In the genomic region with DNA sequence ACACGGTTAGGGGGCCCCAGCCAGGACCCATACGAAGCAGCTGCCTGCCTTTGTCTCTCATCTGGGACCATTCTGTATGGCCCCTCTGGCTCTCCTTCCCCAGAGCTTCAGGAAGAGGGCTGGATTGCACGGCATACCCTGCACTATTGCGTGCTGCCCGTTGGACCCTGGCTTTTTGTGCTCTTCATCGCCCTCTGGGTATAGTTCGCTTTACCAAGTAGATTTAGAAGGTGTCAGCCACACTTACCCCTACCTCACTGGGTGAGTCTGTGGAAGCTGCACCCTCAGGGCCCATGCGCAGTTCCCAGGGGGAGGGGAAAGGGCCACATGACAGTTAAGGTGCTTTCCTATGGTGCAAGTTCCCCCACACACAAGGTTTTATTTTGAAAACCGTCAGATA, we compare ENCODE assay signal across 8 cellular contexts. TPM values are rescaled to one million over a fixed set of nuclear protein-coding genes. Genes with fewer than 3 reads are reported as not detected.
A peak's percentile ranks its signal among the peaks of the same experiment; 100 is the strongest.
DNase-seq lines count a peak whose midpoint lies in the region; ATAC-seq and TF ChIP-seq lines count a peak whose summit lies in the region.
"Had no signal": no experiment of that assay in that cellular context is flagged by ENCODE, and none has a peak within 500 bp of the region (broad histone marks: within the 10 kb centered on the region; RNA-seq: fewer than 3 reads in every experiment).

No MANE protein-coding gene starts in this region.

- intact Hi-C loops in stomach (cut with DNase I; ENCODE audit: low total_unique reads) = no loop called here

- H3K4me1 ChIP-seq in stomach = peaks cover 0 to 20% (median 0%) of the 10 kb centered on the region in 4 donors

- no peak overlapping the region for H3K27ac ChIP-seq in WERI-Rb-1
- H3K27ac ChIP-seq in stomach = no peak overlapping the region

- peaks cover 0 to 9% (median 0%) of the 10 kb centered on the region in 7 donors for H3K9me3 Mint-ChIP-seq in naive B cell

- H3K4me1 Mint-ChIP-seq in naive B cell = peaks cover under 1 to 16% (median 3%) of the 10 kb centered on the region in 3 donors

- TF ChIP-seq CTCF in GM06990 (IDR thresholded peaks at IDR 0.05; ENCODE audit: insufficient read depth, low read length, poor library complexity, severe bottlenecking) (peak; percentile 15), WERI-Rb-1 (IDR thresholded peaks at IDR 0.05; ENCODE audit: low read depth, low read length) (peak; percentile 74), stomach (IDR thresholded peaks at IDR 0.05) (no peak)

- peaks cover 17 to 30% (median 18%) of the 10 kb centered on the region in 3 donors for H3K27me3 Mint-ChIP-seq in naive B cell

- H3K36me3 ChIP-seq in GM06990 (ENCODE audit: control insufficient read depth, insufficient read depth, low read length) (no peaks in the 10 kb centered on the region), WERI-Rb-1 (no peaks in the 10 kb centered on the region; the same call in 1 of the 2 replicates), stomach (no peaks in the 10 kb centered on the region)

- H3K4me3 ChIP-seq in GM06990 (replicated peaks; ENCODE audit: low read depth, low read length) = no peak overlapping the region
- H3K4me3 ChIP-seq in WERI-Rb-1 (ENCODE audit: low read depth, low read length) = no peak overlapping the region
- no peak overlapping the region for H3K4me3 ChIP-seq in stomach

- WGBS in stomach, 5 donors = 37 to 51% (median 38%) methylated on average over 9 of the region's 9 CpGs

- DNase-seq in GM06990 (ENCODE audit: extremely low read depth, insufficient read length) (peak; percentile 26), NAMALWA (ENCODE audit: low spot score) (peak; percentile 50), WERI-Rb-1 (peak; percentile 79), naive B cell (no peak), mucosa of gallbladder (ENCODE audit: low spot score) (no peak), stomach (no peak), NCI-H226 (no peak)

- no peak overlapping the region for H3K27ac Mint-ChIP-seq in naive B cell

- peaks cover 0 to 13% of the 10 kb centered on the region in 2 donors for H3K36me3 Mint-ChIP-seq in naive B cell

- peak; percentile 23 to 27 for ATAC-seq in naive B cell (ENCODE audit: low read depth in 2 of 2)
- ATAC-seq: Right ventricle myocardium inferior had no signal

- TF ChIP-seq EP300 in stomach (IDR thresholded peaks at IDR 0.05) = no peak

- H3K9me3 ChIP-seq in WERI-Rb-1 (ENCODE audit: severe bottlenecking) = peaks cover 5% of the 10 kb centered on the region
- no peaks in the 10 kb centered on the region for H3K9me3 ChIP-seq in stomach

- no peak overlapping the region for H3K4me3 Mint-ChIP-seq in naive B cell

- TF ChIP-seq POLR2A in stomach (IDR thresholded peaks at IDR 0.05) = no peak

- H3K27me3 ChIP-seq in GM06990 (replicated peaks; ENCODE audit: control insufficient read depth, insufficient read depth, low read length) (no peaks in the 10 kb centered on the region), WERI-Rb-1 (ENCODE audit: insufficient read depth, low read depth, severe bottlenecking) (no peaks in the 10 kb centered on the region), stomach (no peaks in the 10 kb centered on the region)

RNA-seq across cellular contexts. Expression of a gene that starts 7.2 kb away (rescaled TPM):
- polyA plus RNA-seq in naive B cell (ENCODE audit: low read depth in 6 of 6) = 1 to 10 TPM in 3 of 6 donors, under 1 TPM in 3; 0.15 to 3.1 (median 1.0) TPM
- total RNA-seq in mucosa of gallbladder = 22.0 TPM
- 10 to 100 TPM in 4 of 5 donors, 1 to 10 TPM in 1; 8.2 to 33.0 (median 17.3) TPM for total RNA-seq in stomach
- polyA plus RNA-seq in stomach = 1 to 10 TPM; 3.0 to 4.7 (median 4.7) TPM

RNA-seq across cellular contexts. Expression of a gene that starts 39.2 kb away (rescaled TPM):
- polyA plus RNA-seq in naive B cell (ENCODE audit: low read depth in 6 of 6) = 10 to 100 TPM; 25.4 to 35.4 (median 27.8) TPM
- 524 TPM for total RNA-seq in mucosa of gallbladder
- 1,000 to 10,000 TPM in 2 of 5 donors, 100 to 1,000 TPM in 3; 304 to 2,162 (median 853) TPM for total RNA-seq in stomach
- polyA plus RNA-seq in stomach = 100 to 1,000 TPM; 220 to 641 (median 274) TPM

Comparison
In these comparisons a context has a peak if more than half of its experiments do, and no peak if none do; other contexts are left out.
1. DNase-seq: peak in GM06990 (single experiment), NAMALWA (single experiment) and WERI-Rb-1 (single experiment); none in naive B cell (single experiment), mucosa of gallbladder (single experiment), stomach (single experiment) and NCI-H226 (single experiment).
2. CTCF ChIP-seq: peak in GM06990 (single experiment) and WERI-Rb-1 (single experiment); none in stomach (0 of 7).